ENCODE assay signal across 8 cellular contexts in the genomic region with DNA sequence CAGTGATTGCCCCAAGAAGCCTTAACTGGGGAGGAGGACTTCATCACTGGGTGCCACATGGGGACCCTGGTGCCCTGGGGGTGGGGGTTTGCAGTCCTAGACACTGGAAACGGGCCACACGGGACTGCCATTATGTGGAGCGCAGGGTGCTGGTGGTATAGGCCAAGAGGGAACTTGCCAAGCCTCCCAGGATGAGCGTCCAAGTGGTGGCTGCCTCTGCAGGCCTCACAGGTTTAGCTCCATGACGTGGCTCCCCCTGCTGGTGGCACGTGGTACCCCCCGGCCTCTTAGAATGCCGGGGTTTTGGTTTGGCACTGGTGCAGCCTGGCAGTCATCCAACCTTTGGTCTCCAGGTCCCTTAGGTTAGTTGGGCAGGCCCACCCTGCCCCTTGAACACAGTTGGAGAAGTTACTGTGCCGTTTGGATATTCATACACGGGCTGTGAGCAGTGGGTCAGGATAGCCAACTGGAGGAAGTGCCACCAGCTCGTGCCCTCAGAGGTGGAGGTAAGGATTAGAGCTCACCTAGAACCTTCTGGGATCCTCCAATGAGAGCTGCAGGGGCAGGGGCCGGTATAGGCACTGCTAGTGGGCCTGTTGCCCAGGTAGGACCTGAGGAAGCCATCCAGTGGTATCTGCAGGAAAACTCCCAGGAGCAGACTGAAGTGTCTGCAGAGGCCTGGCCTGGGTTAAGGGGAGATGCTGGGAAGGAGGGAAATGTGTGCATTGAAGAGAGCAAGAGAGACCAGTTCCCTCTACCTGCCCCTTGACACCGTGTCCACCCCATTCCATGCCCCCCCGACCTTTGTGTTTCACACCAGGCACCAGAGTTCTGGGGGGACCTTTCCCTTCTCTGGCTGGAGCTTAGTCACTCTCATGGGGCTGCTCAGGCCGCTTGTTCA. TPM values are rescaled to one million over a fixed set of nuclear protein-coding genes. Genes with fewer than 3 reads are reported as not detected.
DNase-seq lines count a peak whose midpoint lies in the region; ATAC-seq and TF ChIP-seq lines count a peak whose summit lies in the region.

No MANE protein-coding gene starts in this region.

- no peaks in the 10 kb centered on the region for H3K9me3 Mint-ChIP-seq in activated T-cell treated with anti-CD3 and anti-CD28 coated beads, Interleukin-2, amount 50 U/mL, for 4 hours

- POLR2A ChIA-PET in PC-9 (lab: Charles Lee; ENCODE audit: unreplicated experiment): interaction anchor here (0.5 to 1.9 kb wide), 4 partner anchors 36 to 1576 kb away, joined by 6 to 13 read pairs (median 9); no protein-coding TSS in a partner anchor

- H3K4me3 ChIP-seq in PC-9: no peak overlapping the region
- H3K4me3 ChIP-seq in esophagus muscularis mucosa: no peak overlapping the region

- BruUV-seq in PC-9 (replicated peaks; lab: Mats Ljungman, UMichigan): no TSS peak

- DNase-seq in PC-9: peak; percentile 68 to 91
- DNase-seq in activated T-cell treated with anti-CD3 and anti-CD28 coated beads, Interleukin-2, amount 50 U/mL, for 4 hours: peak; percentile 87
- peak; percentile 98 for DNase-seq in esophagus muscularis mucosa (ENCODE audit: extremely low spot score)
- DNase-seq in myocyte (ENCODE audit: low read depth): peak; percentile 92
- DNase-seq in stimulated activated CD8-positive, alpha-beta memory T cell treated with anti-CD3 and anti-CD28 coated beads, Interleukin-7, amount 100 ng/mL, for 4 hours (ENCODE audit: low read depth in 2 of 2): peak; percentile 72 to 77

- no peaks in the 10 kb centered on the region for H3K27me3 Mint-ChIP-seq in activated T-cell treated with anti-CD3 and anti-CD28 coated beads, Interleukin-2, amount 50 U/mL, for 4 hours (ENCODE audit: low read depth)

- no peak overlapping the region for H2AFZ ChIP-seq in PC-9

- H4K20me1 ChIP-seq in PC-9 (ENCODE audit: insufficient read depth): peaks cover 35% of the 10 kb centered on the region

- no peaks in the 10 kb centered on the region for H3K27me3 ChIP-seq in PC-9 (ENCODE audit: insufficient read depth, low read depth)
- H3K27me3 ChIP-seq in esophagus muscularis mucosa: no peaks in the 10 kb centered on the region

- H3K9me2 ChIP-seq in PC-9 (ENCODE audit: insufficient read depth): no peaks in the 10 kb centered on the region

- H3K4me3 Mint-ChIP-seq in activated T-cell treated with anti-CD3 and anti-CD28 coated beads, Interleukin-2, amount 50 U/mL, for 4 hours: peak overlapping the region; percentile 76

- peaks cover 54% of the 10 kb centered on the region for H3F3A ChIP-seq in PC-9 (ENCODE audit: insufficient read depth, low read depth)

- H3K36me3 Mint-ChIP-seq in activated T-cell treated with anti-CD3 and anti-CD28 coated beads, Interleukin-2, amount 50 U/mL, for 4 hours (ENCODE audit: insufficient read depth): peaks cover 33% of the 10 kb centered on the region

- TF ChIP-seq EP300 in Ishikawa (IDR thresholded peaks at IDR 0.05; ENCODE audit: borderline replicate concordance) (no peak), esophagus muscularis mucosa (IDR thresholded peaks at IDR 0.05) (no peak)

- peaks cover 30% of the 10 kb centered on the region for H3K4me1 ChIP-seq in PC-9 (replicated peaks; ENCODE audit: insufficient read depth)
- peaks cover 42 to 58% (median 52%) of the 10 kb centered on the region in 4 donors for H3K4me1 ChIP-seq in esophagus muscularis mucosa

- CTCF ChIA-PET in PC-9 (lab: Charles Lee): interaction anchor here (0.5 to 3.2 kb wide), 10 partner anchors 32 to 113 kb away, joined by 3 to 32 read pairs (median 8); no protein-coding TSS in a partner anchor

- TF ChIP-seq CTCF in GM12873 (IDR thresholded peaks at IDR 0.05; ENCODE audit: insufficient read depth, low read depth, low read length, missing control alignments) (peak; percentile 98), PC-9 (conservative IDR thresholded peaks at IDR 0.05) (peak; percentile 91), esophagus muscularis mucosa (IDR thresholded peaks at IDR 0.05) (peak; percentile 94 to 97 (median 95))

- ATAC-seq in activated T-cell treated with anti-CD3 and anti-CD28 coated beads, Interleukin-2, amount 50 U/mL, for 4 hours: peak; percentile 32 to 41
- ATAC-seq in GM21381 (IDR thresholded peaks at IDR 0.05; ENCODE audit: unreplicated experiment): no peak

- peak; percentile 47 for TF ChIP-seq RAD21 in Ishikawa (IDR thresholded peaks at IDR 0.05; ENCODE audit: low read depth)

- H3K27ac ChIP-seq in PC-9 (peak overlapping the region; percentile 36; the same call in 1 of the 2 replicates), esophagus muscularis mucosa (replicated peaks in 1 of 4) (peak overlapping the region; percentile 73 to 98 (median 82))

- WGBS in esophagus muscularis mucosa: 15% methylated on average over 12 of the region's 15 CpGs

- H3K9me3 ChIP-seq in PC-9 (ENCODE audit: insufficient read depth, low read depth): no peaks in the 10 kb centered on the region
- H3K9me3 ChIP-seq in esophagus muscularis mucosa: no peaks in the 10 kb centered on the region

- H3K36me3 ChIP-seq in PC-9 (ENCODE audit: low read depth) (peaks cover 18% of the 10 kb centered on the region), esophagus muscularis mucosa (peaks cover 10 to 30% (median 18%) of the 10 kb centered on the region in 4 donors)

- peaks cover 30% of the 10 kb centered on the region for H3K4me1 Mint-ChIP-seq in activated T-cell treated with anti-CD3 and anti-CD28 coated beads, Interleukin-2, amount 50 U/mL, for 4 hours (ENCODE audit: low read depth)

- H3K79me2 ChIP-seq in PC-9 (ENCODE audit: low read depth): peaks cover 41% of the 10 kb centered on the region

- TF ChIP-seq POLR2A in esophagus muscularis mucosa (IDR thresholded peaks at IDR 0.05; ENCODE audit: low read depth): no peak

- peak overlapping the region; percentile 17; the same call in 1 of the 2 replicates for H3K4me2 ChIP-seq in PC-9

- intact Hi-C loops in PC-9 (cut with micrococcal nuclease; ENCODE audit: unreplicated experiment) (loop anchor here (1.0 to 10.0 kb wide), 3 partner anchors 66 to 249 kb away; a partner anchor contains a TSS), esophagus muscularis mucosa (cut with DNase I) (loop anchor here (1.0 to 10.0 kb wide), 2 partner anchors 37 to 229 kb away; no protein-coding TSS in a partner anchor)

TF ChIP-seq in Ishikawa, 13 proteins besides CTCF, POLR2A, EP300 and RAD21:
- TF ChIP-seq, protein P1, sequence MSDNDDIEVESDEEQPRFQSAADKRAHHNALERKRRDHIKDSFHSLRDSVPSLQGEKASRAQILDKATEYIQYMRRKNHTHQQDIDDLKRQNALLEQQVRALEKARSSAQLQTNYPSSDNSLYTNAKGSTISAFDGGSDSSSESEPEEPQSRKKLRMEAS (IDR thresholded peaks at IDR 0.05): peak; percentile 87
- TF ChIP-seq CEBPB (IDR thresholded peaks at IDR 0.05): no peak; the same call in 1 of the 2 replicates
- TF ChIP-seq EGR1 (IDR thresholded peaks at IDR 0.05): no peak
- TF ChIP-seq, protein P2, sequence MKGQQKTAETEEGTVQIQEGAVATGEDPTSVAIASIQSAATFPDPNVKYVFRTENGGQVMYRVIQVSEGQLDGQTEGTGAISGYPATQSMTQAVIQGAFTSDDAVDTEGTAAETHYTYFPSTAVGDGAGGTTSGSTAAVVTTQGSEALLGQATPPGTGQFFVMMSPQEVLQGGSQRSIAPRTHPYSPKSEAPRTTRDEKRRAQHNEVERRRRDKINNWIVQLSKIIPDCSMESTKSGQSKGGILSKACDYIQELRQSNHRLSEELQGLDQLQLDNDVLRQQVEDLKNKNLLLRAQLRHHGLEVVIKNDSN (IDR thresholded peaks at IDR 0.05): peak; percentile 82
- peak; percentile 87 for TF ChIP-seq NFIC (IDR thresholded peaks at IDR 0.05)
- no peak for TF ChIP-seq TAF1 (IDR thresholded peaks at IDR 0.05; ENCODE audit: low read depth)
- TF ChIP-seq CREB1 (IDR thresholded peaks at IDR 0.05; ENCODE audit: low read depth): no peak
- TF ChIP-seq, protein P3, sequence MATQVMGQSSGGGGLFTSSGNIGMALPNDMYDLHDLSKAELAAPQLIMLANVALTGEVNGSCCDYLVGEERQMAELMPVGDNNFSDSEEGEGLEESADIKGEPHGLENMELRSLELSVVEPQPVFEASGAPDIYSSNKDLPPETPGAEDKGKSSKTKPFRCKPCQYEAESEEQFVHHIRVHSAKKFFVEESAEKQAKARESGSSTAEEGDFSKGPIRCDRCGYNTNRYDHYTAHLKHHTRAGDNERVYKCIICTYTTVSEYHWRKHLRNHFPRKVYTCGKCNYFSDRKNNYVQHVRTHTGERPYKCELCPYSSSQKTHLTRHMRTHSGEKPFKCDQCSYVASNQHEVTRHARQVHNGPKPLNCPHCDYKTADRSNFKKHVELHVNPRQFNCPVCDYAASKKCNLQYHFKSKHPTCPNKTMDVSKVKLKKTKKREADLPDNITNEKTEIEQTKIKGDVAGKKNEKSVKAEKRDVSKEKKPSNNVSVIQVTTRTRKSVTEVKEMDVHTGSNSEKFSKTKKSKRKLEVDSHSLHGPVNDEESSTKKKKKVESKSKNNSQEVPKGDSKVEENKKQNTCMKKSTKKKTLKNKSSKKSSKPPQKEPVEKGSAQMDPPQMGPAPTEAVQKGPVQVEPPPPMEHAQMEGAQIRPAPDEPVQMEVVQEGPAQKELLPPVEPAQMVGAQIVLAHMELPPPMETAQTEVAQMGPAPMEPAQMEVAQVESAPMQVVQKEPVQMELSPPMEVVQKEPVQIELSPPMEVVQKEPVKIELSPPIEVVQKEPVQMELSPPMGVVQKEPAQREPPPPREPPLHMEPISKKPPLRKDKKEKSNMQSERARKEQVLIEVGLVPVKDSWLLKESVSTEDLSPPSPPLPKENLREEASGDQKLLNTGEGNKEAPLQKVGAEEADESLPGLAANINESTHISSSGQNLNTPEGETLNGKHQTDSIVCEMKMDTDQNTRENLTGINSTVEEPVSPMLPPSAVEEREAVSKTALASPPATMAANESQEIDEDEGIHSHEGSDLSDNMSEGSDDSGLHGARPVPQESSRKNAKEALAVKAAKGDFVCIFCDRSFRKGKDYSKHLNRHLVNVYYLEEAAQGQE (IDR thresholded peaks at IDR 0.05; ENCODE audit: low read depth): no peak
- 0 out of 2 replicates have a peak, but pooled peaks have one; percentile 13 for TF ChIP-seq YY1 (IDR thresholded peaks at IDR 0.05; ENCODE audit: low read depth)
- TF ChIP-seq TEAD4 (IDR thresholded peaks at IDR 0.05): peak; percentile 37
- no peak for TF ChIP-seq FOXM1 (IDR thresholded peaks at IDR 0.05; ENCODE audit: borderline replicate concordance, low read depth)
- TF ChIP-seq ZBTB7A (IDR thresholded peaks at IDR 0.05; ENCODE audit: low read depth): no peak

RNA-seq across cellular contexts. Expression of a gene that starts 5.7 kb away (rescaled TPM):
- 1,200 and 1,260 TPM in 2 replicates for total RNA-seq in PC-9 (2021)
- 1,000 to 10,000 TPM; 2,248 to 2,672 (median 2,390) TPM for total RNA-seq in activated T-cell treated with anti-CD3 and anti-CD28 coated beads, Interleukin-2, amount 50 U/mL, for 4 hours
- 100 to 1,000 TPM; 571 to 894 (median 806) TPM for total RNA-seq in esophagus muscularis mucosa
- total RNA-seq in myocyte: 274 and 313 TPM in 2 replicates
- 210 TPM for polyA plus RNA-seq in myocyte (2012)
